ENCODE assay signal across 1 cellular context in the genomic region with DNA sequence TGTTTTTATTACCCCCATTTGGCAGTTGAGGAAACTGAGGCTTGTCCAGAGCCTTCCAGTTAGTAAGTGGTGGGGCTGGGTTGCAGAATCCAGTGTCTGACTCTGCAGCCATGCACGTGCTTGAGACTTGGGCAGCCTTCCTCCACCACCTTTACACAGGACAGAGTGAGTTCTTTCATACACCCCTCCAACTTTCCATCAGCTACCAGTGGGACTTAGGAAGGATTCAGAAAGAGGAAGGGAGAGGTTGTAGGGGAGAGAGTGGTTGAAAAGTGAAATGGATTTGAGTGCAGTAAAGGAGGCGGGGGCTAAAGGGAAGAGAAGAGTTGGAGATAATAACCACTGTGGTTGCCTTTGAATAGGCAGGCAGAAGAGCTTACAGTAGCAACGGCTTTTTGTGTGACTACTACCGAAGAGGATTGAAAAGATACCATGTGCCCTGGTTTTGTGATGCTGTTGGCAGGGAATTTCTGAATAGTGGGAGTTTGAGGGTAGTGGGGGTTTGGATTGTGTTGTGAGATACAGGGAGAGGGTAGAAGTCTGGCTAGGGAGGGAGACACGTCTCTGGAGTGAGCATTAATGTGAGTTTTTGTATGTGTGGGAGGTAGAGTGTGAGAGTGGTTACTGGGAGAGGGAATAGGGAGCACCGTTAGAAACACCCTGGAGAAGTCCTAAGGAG.
A peak's percentile ranks its signal among the peaks of the same experiment; 100 is the strongest.
TF ChIP-seq lines count a peak whose summit lies in the region.

No MANE protein-coding gene starts in this region.

TF ChIP-seq in K562, 482 proteins besides CTCF, POLR2A, EP300 and RAD21 (continued from another document and continues in another):
- TF ChIP-seq, protein P1, sequence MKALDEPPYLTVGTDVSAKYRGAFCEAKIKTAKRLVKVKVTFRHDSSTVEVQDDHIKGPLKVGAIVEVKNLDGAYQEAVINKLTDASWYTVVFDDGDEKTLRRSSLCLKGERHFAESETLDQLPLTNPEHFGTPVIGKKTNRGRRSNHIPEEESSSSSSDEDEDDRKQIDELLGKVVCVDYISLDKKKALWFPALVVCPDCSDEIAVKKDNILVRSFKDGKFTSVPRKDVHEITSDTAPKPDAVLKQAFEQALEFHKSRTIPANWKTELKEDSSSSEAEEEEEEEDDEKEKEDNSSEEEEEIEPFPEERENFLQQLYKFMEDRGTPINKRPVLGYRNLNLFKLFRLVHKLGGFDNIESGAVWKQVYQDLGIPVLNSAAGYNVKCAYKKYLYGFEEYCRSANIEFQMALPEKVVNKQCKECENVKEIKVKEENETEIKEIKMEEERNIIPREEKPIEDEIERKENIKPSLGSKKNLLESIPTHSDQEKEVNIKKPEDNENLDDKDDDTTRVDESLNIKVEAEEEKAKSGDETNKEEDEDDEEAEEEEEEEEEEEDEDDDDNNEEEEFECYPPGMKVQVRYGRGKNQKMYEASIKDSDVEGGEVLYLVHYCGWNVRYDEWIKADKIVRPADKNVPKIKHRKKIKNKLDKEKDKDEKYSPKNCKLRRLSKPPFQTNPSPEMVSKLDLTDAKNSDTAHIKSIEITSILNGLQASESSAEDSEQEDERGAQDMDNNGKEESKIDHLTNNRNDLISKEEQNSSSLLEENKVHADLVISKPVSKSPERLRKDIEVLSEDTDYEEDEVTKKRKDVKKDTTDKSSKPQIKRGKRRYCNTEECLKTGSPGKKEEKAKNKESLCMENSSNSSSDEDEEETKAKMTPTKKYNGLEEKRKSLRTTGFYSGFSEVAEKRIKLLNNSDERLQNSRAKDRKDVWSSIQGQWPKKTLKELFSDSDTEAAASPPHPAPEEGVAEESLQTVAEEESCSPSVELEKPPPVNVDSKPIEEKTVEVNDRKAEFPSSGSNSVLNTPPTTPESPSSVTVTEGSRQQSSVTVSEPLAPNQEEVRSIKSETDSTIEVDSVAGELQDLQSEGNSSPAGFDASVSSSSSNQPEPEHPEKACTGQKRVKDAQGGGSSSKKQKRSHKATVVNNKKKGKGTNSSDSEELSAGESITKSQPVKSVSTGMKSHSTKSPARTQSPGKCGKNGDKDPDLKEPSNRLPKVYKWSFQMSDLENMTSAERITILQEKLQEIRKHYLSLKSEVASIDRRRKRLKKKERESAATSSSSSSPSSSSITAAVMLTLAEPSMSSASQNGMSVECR (CRISPR knock-in tag; IDR thresholded peaks at IDR 0.05), result peak; percentile 54; the same call in 1 of the 2 replicates
- TF ChIP-seq, protein P2, sequence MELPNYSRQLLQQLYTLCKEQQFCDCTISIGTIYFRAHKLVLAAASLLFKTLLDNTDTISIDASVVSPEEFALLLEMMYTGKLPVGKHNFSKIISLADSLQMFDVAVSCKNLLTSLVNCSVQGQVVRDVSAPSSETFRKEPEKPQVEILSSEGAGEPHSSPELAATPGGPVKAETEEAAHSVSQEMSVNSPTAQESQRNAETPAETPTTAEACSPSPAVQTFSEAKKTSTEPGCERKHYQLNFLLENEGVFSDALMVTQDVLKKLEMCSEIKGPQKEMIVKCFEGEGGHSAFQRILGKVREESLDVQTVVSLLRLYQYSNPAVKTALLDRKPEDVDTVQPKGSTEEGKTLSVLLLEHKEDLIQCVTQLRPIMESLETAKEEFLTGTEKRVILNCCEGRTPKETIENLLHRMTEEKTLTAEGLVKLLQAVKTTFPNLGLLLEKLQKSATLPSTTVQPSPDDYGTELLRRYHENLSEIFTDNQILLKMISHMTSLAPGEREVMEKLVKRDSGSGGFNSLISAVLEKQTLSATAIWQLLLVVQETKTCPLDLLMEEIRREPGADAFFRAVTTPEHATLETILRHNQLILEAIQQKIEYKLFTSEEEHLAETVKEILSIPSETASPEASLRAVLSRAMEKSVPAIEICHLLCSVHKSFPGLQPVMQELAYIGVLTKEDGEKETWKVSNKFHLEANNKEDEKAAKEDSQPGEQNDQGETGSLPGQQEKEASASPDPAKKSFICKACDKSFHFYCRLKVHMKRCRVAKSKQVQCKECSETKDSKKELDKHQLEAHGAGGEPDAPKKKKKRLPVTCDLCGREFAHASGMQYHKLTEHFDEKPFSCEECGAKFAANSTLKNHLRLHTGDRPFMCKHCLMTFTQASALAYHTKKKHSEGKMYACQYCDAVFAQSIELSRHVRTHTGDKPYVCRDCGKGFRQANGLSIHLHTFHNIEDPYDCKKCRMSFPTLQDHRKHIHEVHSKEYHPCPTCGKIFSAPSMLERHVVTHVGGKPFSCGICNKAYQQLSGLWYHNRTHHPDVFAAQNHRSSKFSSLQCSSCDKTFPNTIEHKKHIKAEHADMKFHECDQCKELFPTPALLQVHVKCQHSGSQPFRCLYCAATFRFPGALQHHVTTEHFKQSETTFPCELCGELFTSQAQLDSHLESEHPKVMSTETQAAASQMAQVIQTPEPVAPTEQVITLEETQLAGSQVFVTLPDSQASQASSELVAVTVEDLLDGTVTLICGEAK (IDR thresholded peaks at IDR 0.05), result peak; percentile 31; the same call in 1 of the 2 replicates
- TF ChIP-seq, protein P2 (CRISPR knock-in tag; IDR thresholded peaks at IDR 0.05), result no peak
- TF ChIP-seq SMAD2 (IDR thresholded peaks at IDR 0.05; ENCODE audit: low read depth, low read length), result no peak
- 0 out of 2 replicates have a peak, but pooled peaks have one; percentile 49 for TF ChIP-seq EHMT2 (IDR thresholded peaks at IDR 0.05)
- TF ChIP-seq, protein P3, sequence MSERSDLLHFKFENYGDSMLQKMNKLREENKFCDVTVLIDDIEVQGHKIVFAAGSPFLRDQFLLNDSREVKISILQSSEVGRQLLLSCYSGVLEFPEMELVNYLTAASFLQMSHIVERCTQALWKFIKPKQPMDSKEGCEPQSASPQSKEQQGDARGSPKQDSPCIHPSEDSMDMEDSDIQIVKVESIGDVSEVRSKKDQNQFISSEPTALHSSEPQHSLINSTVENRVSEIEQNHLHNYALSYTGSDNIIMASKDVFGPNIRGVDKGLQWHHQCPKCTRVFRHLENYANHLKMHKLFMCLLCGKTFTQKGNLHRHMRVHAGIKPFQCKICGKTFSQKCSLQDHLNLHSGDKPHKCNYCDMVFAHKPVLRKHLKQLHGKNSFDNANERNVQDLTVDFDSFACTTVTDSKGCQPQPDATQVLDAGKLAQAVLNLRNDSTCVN (CRISPR knock-in tag; IDR thresholded peaks at IDR 0.05), result 0 out of 2 replicates have a peak, but pooled peaks have one; percentile 40
- 0 out of 2 replicates have a peak, but pooled peaks have one; percentile 59 for TF ChIP-seq HDGF (IDR thresholded peaks at IDR 0.05)
- TF ChIP-seq, protein P4, sequence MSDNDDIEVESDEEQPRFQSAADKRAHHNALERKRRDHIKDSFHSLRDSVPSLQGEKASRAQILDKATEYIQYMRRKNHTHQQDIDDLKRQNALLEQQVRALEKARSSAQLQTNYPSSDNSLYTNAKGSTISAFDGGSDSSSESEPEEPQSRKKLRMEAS (CRISPR knock-in tag; IDR thresholded peaks at IDR 0.05), result peak; percentile 68
- TF ChIP-seq, protein P5, sequence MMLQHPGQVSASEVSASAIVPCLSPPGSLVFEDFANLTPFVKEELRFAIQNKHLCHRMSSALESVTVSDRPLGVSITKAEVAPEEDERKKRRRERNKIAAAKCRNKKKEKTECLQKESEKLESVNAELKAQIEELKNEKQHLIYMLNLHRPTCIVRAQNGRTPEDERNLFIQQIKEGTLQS (IDR thresholded peaks at IDR 0.05), result no peak
- TF ChIP-seq, protein P5 (CRISPR knock-in tag; conservative IDR thresholded peaks at IDR 0.05), result no peak
- no peak for TF ChIP-seq ESRRA (IDR thresholded peaks at IDR 0.05; ENCODE audit: borderline replicate concordance, low read depth)
- TF ChIP-seq SMARCE1 (IDR thresholded peaks at IDR 0.05), result peak; percentile 49; the same call in 1 of the 2 replicates
- TF ChIP-seq, protein P6, sequence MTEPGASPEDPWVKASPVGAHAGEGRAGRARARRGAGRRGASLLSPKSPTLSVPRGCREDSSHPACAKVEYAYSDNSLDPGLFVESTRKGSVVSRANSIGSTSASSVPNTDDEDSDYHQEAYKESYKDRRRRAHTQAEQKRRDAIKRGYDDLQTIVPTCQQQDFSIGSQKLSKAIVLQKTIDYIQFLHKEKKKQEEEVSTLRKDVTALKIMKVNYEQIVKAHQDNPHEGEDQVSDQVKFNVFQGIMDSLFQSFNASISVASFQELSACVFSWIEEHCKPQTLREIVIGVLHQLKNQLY (CRISPR knock-in tag; conservative IDR thresholded peaks at IDR 0.05), result no peak
- 0 out of 2 replicates have a peak, but pooled peaks have one; percentile 38 for TF ChIP-seq NBN (IDR thresholded peaks at IDR 0.05; ENCODE audit: low read depth)
- TF ChIP-seq TAF7 (tag; IDR thresholded peaks at IDR 0.05), result no peak
- TF ChIP-seq, protein P7, sequence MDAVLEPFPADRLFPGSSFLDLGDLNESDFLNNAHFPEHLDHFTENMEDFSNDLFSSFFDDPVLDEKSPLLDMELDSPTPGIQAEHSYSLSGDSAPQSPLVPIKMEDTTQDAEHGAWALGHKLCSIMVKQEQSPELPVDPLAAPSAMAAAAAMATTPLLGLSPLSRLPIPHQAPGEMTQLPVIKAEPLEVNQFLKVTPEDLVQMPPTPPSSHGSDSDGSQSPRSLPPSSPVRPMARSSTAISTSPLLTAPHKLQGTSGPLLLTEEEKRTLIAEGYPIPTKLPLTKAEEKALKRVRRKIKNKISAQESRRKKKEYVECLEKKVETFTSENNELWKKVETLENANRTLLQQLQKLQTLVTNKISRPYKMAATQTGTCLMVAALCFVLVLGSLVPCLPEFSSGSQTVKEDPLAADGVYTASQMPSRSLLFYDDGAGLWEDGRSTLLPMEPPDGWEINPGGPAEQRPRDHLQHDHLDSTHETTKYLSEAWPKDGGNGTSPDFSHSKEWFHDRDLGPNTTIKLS (IDR thresholded peaks at IDR 0.05; ENCODE audit: borderline replicate concordance, low read depth), result no peak
- TF ChIP-seq BDP1 (IDR thresholded peaks at IDR 0.05; ENCODE audit: insufficient read depth, insufficient read length), result no peak
- TF ChIP-seq MYC (IDR thresholded peaks at IDR 0.05; ENCODE audit: low read depth, low read length), result peak; percentile 34; the same call in 1 of the 2 replicates
- TF ChIP-seq MYC (CRISPR knock-in tag; IDR thresholded peaks at IDR 0.05; ENCODE audit: borderline replicate concordance, low read depth), result no peak
- no peak for TF ChIP-seq PHB2 (IDR thresholded peaks at IDR 0.05; ENCODE audit: low read depth)
- TF ChIP-seq, protein P8, sequence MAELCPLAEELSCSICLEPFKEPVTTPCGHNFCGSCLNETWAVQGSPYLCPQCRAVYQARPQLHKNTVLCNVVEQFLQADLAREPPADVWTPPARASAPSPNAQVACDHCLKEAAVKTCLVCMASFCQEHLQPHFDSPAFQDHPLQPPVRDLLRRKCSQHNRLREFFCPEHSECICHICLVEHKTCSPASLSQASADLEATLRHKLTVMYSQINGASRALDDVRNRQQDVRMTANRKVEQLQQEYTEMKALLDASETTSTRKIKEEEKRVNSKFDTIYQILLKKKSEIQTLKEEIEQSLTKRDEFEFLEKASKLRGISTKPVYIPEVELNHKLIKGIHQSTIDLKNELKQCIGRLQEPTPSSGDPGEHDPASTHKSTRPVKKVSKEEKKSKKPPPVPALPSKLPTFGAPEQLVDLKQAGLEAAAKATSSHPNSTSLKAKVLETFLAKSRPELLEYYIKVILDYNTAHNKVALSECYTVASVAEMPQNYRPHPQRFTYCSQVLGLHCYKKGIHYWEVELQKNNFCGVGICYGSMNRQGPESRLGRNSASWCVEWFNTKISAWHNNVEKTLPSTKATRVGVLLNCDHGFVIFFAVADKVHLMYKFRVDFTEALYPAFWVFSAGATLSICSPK (IDR thresholded peaks at IDR 0.05; ENCODE audit: borderline replicate concordance), result 0 out of 2 replicates have a peak, but pooled peaks have one; percentile 53
- TF ChIP-seq SMARCA5 (IDR thresholded peaks at IDR 0.05), result 0 out of 2 replicates have a peak, but pooled peaks have one; percentile 41
- TF ChIP-seq FOSL1 (tag; conservative IDR thresholded peaks at IDR 0.05), result 0 out of 2 replicates have a peak, but pooled peaks have one; percentile 7
- 0 out of 2 replicates have a peak, but pooled peaks have one; percentile 44 for TF ChIP-seq ZNF431 (CRISPR knock-in tag; IDR thresholded peaks at IDR 0.05)
- TF ChIP-seq HMGN3 (IDR thresholded peaks at IDR 0.05; ENCODE audit: borderline replicate concordance, extremely low read depth, insufficient read length, low read depth, low read length), result no peak
- no peak for TF ChIP-seq MEIS2 (IDR thresholded peaks at IDR 0.05; ENCODE audit: partially characterized antibody)
- TF ChIP-seq DPF2 (IDR thresholded peaks at IDR 0.05), result peak; percentile 38
- TF ChIP-seq, protein P9, sequence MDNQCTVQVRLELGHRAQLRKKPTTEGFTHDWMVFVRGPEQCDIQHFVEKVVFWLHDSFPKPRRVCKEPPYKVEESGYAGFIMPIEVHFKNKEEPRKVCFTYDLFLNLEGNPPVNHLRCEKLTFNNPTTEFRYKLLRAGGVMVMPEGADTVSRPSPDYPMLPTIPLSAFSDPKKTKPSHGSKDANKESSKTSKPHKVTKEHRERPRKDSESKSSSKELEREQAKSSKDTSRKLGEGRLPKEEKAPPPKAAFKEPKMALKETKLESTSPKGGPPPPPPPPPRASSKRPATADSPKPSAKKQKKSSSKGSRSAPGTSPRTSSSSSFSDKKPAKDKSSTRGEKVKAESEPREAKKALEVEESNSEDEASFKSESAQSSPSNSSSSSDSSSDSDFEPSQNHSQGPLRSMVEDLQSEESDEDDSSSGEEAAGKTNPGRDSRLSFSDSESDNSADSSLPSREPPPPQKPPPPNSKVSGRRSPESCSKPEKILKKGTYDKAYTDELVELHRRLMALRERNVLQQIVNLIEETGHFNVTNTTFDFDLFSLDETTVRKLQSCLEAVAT (IDR thresholded peaks at IDR 0.05), result peak in 1 of 2 experiments; percentile 75; a peak in 2 of 4 replicates
- TF ChIP-seq ZNF12 (CRISPR knock-in tag; IDR thresholded peaks at IDR 0.05), result no peak
- peak; percentile 56 for TF ChIP-seq SMARCA4 (IDR thresholded peaks at IDR 0.05)
